ENCODE assay signal across 8 cellular contexts in the genomic region with DNA sequence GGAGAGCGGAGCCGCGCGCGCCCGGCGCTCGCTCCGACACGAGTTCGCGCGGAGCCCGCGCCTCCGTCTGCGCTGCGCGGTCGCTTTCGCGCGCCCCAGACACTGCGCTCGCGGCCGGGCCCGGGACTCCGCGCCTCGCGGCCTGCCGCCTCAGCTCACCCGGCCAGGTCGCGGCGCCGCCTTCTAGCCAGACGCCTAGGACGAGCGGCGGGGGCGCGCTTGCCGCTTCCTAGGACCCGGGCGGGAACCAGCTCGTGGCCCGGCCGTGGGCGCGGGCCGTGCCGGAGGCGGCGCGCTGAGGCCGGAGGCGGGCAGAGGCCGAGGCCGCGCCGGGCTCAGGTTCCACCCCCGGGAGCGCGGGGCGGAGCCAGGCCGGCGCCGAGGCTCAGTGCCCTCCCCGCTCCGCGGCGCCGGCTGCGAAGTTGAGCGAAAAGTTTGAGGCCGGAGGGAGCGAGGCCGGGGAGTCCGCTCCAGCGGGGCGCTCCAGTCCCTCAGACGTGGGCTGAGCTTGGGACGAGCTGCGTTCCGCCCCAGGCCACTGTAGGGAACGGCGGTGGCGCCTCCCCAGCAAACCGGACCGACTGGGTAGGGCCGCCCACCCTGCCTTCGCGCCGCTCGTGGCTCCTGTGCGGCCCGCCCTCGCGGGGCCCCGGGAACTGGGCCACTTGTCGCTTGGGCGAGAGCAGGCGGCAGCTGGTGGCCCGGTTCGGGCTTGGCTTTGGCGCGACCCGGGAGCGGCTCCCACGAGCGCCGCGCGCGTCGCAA. TPM values are rescaled to one million over a fixed set of nuclear protein-coding genes. Genes with fewer than 3 reads are reported as not detected.
DNase-seq lines count a peak whose midpoint lies in the region; TF ChIP-seq lines count a peak whose summit lies in the region.

A gene with protein sequence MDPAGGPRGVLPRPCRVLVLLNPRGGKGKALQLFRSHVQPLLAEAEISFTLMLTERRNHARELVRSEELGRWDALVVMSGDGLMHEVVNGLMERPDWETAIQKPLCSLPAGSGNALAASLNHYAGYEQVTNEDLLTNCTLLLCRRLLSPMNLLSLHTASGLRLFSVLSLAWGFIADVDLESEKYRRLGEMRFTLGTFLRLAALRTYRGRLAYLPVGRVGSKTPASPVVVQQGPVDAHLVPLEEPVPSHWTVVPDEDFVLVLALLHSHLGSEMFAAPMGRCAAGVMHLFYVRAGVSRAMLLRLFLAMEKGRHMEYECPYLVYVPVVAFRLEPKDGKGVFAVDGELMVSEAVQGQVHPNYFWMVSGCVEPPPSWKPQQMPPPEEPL (plus strand): TSS at position 388 of the 765 bp plus-strand sequence. CDS start 1,036 bp downstream, outside the sequence.

- no peak within 1 kb of the TSS for H3K27ac ChIP-seq in ectodermal cell (ENCODE audit: insufficient read depth, low read depth, low read length, poor library complexity, severe bottlenecking)

- H3K4me1 ChIP-seq in HAP-1 (peaks cover 19% of the 10 kb centered on the region), ectodermal cell (ENCODE audit: control insufficient read depth, insufficient read depth, low read length) (peaks cover 32% of the 10 kb centered on the region)

- 1% methylated on average over 118 of the region's 118 CpGs for WGBS in ectodermal cell, 2 experiments

- H3K4me3 ChIP-seq in GM06990 (replicated peaks; ENCODE audit: low read depth, low read length): peak within 1 kb of the TSS; percentile 65
- peak within 1 kb of the TSS; percentile 40 for H3K4me3 ChIP-seq in HAP-1
- H3K4me3 ChIP-seq in ectodermal cell (ENCODE audit: insufficient read depth, low read depth, low read length): peak within 1 kb of the TSS; percentile 60

- H3K27me3 ChIP-seq in GM06990 (replicated peaks; ENCODE audit: control insufficient read depth, insufficient read depth, low read length): no peaks in the 10 kb centered on the region; the same call in 1 of the 2 replicates
- peaks cover 12% of the 10 kb centered on the region for H3K27me3 ChIP-seq in HAP-1 (ENCODE audit: low read depth)
- H3K27me3 ChIP-seq in ectodermal cell (ENCODE audit: control insufficient read depth, insufficient read depth, low read length, poor library complexity, severe bottlenecking): peaks cover 43% of the 10 kb centered on the region

- no peaks in the 10 kb centered on the region for H3K9me3 ChIP-seq in HAP-1
- H3K9me3 ChIP-seq in ectodermal cell (ENCODE audit: control insufficient read depth, low read length): no peaks in the 10 kb centered on the region

- TF ChIP-seq CTCF in GM06990 (IDR thresholded peaks at IDR 0.05; ENCODE audit: insufficient read depth, low read length, poor library complexity, severe bottlenecking): no peak

- H3K36me3 ChIP-seq in GM06990 (ENCODE audit: control insufficient read depth, insufficient read depth, low read length): no peaks in the 10 kb centered on the region
- H3K36me3 ChIP-seq in HAP-1 (replicated peaks): peaks cover 4% of the 10 kb centered on the region; the same call in 1 of the 2 replicates
- no peaks in the 10 kb centered on the region for H3K36me3 ChIP-seq in ectodermal cell (ENCODE audit: control insufficient read depth, insufficient read depth, low read length)

- peak; percentile 85 for DNase-seq in GM06990 (ENCODE audit: extremely low read depth, insufficient read length)
- peak; percentile 58 to 81 for DNase-seq in HAP-1 (ENCODE audit: low spot score in 2 of 2)
- DNase-seq in NCI-H146 treated with DMSO at 0.1 percent for 48 hours (lab: John Stamatoyannopoulos, UW; ENCODE audit: unreplicated experiment): peak; percentile 10
- peak; percentile 48 to 50 for DNase-seq in activated CD4-positive, alpha-beta T cell treated with anti-CD3 and anti-CD28 coated beads, Interleukin-2, amount 50 U/mL, for 4 hours
- DNase-seq in lung microvascular endothelial cell (ENCODE audit: low read depth in 2 of 2): peak; percentile 85 to 88
- peak; percentile 63 to 64 for DNase-seq in stimulated activated CD8-positive, alpha-beta memory T cell treated with anti-CD3 and anti-CD28 coated beads, Interleukin-15, amount 100 ng/mL, for 48 hours (ENCODE audit: low read depth in 2 of 2)
- DNase-seq in NCI-H187 treated with DMSO at 0.1 percent for 48 hours (lab: John Stamatoyannopoulos, UW): no peak

- in situ Hi-C loops in HAP-1 (cut with MboI; ENCODE audit: low sequenced_read_pairs): no loop called here

RNA-seq across cellular contexts. Expression of the gene that starts here (rescaled TPM):
- 12.8 TPM for polyA plus RNA-seq in ectodermal cell (2013, experiment 1 of 4)
- 14.0 TPM for polyA plus RNA-seq in ectodermal cell (2013, experiment 2 of 4)
- 12.1 TPM for polyA plus RNA-seq in ectodermal cell (2013, experiment 3 of 4)
- 14.4 TPM for polyA plus RNA-seq in ectodermal cell (2013, experiment 4 of 4)
- total RNA-seq in lung microvascular endothelial cell: 193 and 276 TPM in 2 replicates
